12 cellular contexts compared by ENCODE assay signal in the genomic region with DNA sequence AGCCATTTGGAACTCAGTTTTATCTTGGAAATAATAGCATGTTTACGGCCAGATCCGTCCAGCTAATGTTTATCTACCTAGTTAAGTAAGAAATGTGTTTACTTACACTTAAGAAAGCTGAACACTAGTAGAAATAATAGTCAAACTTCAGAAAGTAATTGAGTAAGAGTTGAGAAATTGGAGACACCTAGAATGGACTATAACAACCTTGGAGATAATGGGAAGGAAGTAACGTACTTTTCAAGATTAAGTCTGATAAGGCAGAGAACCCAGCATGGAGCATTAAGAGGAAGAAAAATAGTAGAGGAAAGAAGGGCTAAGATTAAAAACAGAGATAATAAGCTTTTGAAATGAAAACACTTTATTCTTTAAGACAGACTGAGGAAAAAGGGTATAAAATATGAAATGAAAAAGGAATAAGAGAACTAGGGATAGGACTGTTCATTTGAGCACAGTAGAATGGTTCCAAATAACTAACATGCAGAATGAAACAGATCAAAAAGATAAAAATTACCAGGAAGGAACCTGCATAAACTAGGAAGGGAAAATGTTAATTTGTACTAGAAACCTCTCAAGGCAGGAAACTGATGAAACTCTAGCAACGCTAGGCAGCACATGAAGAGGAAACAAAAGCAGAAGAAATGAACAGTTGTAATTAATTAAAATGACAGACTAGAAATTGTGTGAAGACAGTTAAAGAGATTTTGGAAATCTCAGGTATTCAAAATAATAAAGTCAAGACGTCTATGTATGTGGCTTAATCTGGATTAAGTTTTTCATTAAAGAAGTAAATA.
DNase-seq lines count a peak whose midpoint lies in the region; ATAC-seq and TF ChIP-seq lines count a peak whose summit lies in the region.
"Had no signal": no experiment of that assay in that cellular context is flagged by ENCODE, and none has a peak within 500 bp of the region (broad histone marks: within the 10 kb centered on the region; RNA-seq: fewer than 3 reads in every experiment).

No MANE protein-coding gene starts in this region.

- H3K4me3 ChIP-seq in SK-N-MC, result peak overlapping the region; percentile 31

- H3K9me3 Mint-ChIP-seq in activated naive CD4-positive, alpha-beta T cell treated with anti-CD3 and anti-CD28 coated beads for 36 hours, result peaks cover 3% of the 10 kb centered on the region
- H3K9me3 Mint-ChIP-seq in central memory CD8-positive, alpha-beta T cell, result no peaks in the 10 kb centered on the region
- H3K9me3 Mint-ChIP-seq in type B pancreatic cell, result no peaks in the 10 kb centered on the region
- H3K9me3 Mint-ChIP-seq in glutamatergic neuron (ENCODE audit: unreplicated experiment), result no peaks in the 10 kb centered on the region

- peak overlapping the region; percentile 35 for H3K4me3 Mint-ChIP-seq in activated naive CD4-positive, alpha-beta T cell treated with anti-CD3 and anti-CD28 coated beads for 36 hours
- no peak overlapping the region for H3K4me3 Mint-ChIP-seq in central memory CD8-positive, alpha-beta T cell
- peak overlapping the region; percentile 14 for H3K4me3 Mint-ChIP-seq in type B pancreatic cell
- H3K4me3 Mint-ChIP-seq in glutamatergic neuron (ENCODE audit: unreplicated experiment), result no peak overlapping the region

- no peaks in the 10 kb centered on the region for H3K36me3 ChIP-seq in SK-N-MC (ENCODE audit: insufficient read depth, low read length)

- H3K36me3 Mint-ChIP-seq in activated naive CD4-positive, alpha-beta T cell treated with anti-CD3 and anti-CD28 coated beads for 36 hours (ENCODE audit: low read depth), result peaks cover 13% of the 10 kb centered on the region
- H3K36me3 Mint-ChIP-seq in central memory CD8-positive, alpha-beta T cell (ENCODE audit: insufficient read depth), result peaks cover 5% of the 10 kb centered on the region
- no peaks in the 10 kb centered on the region for H3K36me3 Mint-ChIP-seq in type B pancreatic cell
- H3K36me3 Mint-ChIP-seq in glutamatergic neuron (ENCODE audit: unreplicated experiment), result no peaks in the 10 kb centered on the region

- H3K27me3 Mint-ChIP-seq in activated naive CD4-positive, alpha-beta T cell treated with anti-CD3 and anti-CD28 coated beads for 36 hours (ENCODE audit: low read depth), result no peaks in the 10 kb centered on the region
- no peaks in the 10 kb centered on the region for H3K27me3 Mint-ChIP-seq in central memory CD8-positive, alpha-beta T cell
- H3K27me3 Mint-ChIP-seq in type B pancreatic cell, result no peaks in the 10 kb centered on the region
- peaks cover 2% of the 10 kb centered on the region for H3K27me3 Mint-ChIP-seq in glutamatergic neuron (ENCODE audit: unreplicated experiment)

- CTCF ChIA-PET in activated naive CD4-positive, alpha-beta T cell treated with anti-CD3 and anti-CD28 coated beads for 36 hours (lab: Charles Lee), result interaction anchor here (0.6 to 1.1 kb wide), 6 partner anchors 20 to 161 kb away, joined by 3 to 4 read pairs (median 4); no protein-coding TSS in a partner anchor

- H3K9ac ChIP-seq in SK-N-MC (ENCODE audit: insufficient read length), result no peak overlapping the region

- H3K27ac Mint-ChIP-seq in activated naive CD4-positive, alpha-beta T cell treated with anti-CD3 and anti-CD28 coated beads for 36 hours, result peak overlapping the region; percentile 72
- peak overlapping the region; percentile 5 for H3K27ac Mint-ChIP-seq in central memory CD8-positive, alpha-beta T cell (ENCODE audit: low read depth)
- H3K27ac Mint-ChIP-seq in type B pancreatic cell, result no peak overlapping the region
- no peak overlapping the region for H3K27ac Mint-ChIP-seq in glutamatergic neuron (ENCODE audit: unreplicated experiment)

- no peak for TF ChIP-seq CTCF in type B pancreatic cell (conservative IDR thresholded peaks at IDR 0.05)
- TF ChIP-seq CTCF in glutamatergic neuron (IDR thresholded peaks at IDR 0.05; ENCODE audit: partially characterized antibody, unreplicated experiment), result no peak

- ATAC-seq in central memory CD8-positive, alpha-beta T cell (replicated peaks; ENCODE audit: extremely low read depth, poor library complexity, severe bottlenecking), result no peak

- no peaks in the 10 kb centered on the region for H3K9me3 ChIP-seq in SK-N-MC (ENCODE audit: low read depth, low read length)

- DNase-seq in activated naive CD4-positive, alpha-beta T cell treated with anti-CD3 and anti-CD28 coated beads for 36 hours, result no peak
- no peak for DNase-seq in activated naive CD4-positive, alpha-beta T cell treated with Interleukin-2 at 50 U/mL for 16 hours
- DNase-seq in SK-N-MC (ENCODE audit: low read depth, low spot score), result peak; percentile 45
- DNase-seq in central memory CD8-positive, alpha-beta T cell (ENCODE audit: low spot score in 2 of 2), result no peak
- DNase-seq in type B pancreatic cell (ENCODE audit: extremely low spot score, unreplicated experiment), result no peak
- no peak for DNase-seq in central memory CD4-positive, alpha-beta T cell
- DNase-seq in glutamatergic neuron, result no peak
- no peak for DNase-seq in posterior cingulate gyrus
- DNase-seq: activated CD8-positive, alpha-beta memory T cell treated with anti-CD3 and anti-CD28 coated beads, Interleukin-2, amount 50 U/mL, for 48 hours; GOT3; NCI-H446; SW 1271 had no signal

- H3K27ac ChIP-seq in SK-N-MC, result peak overlapping the region; percentile 68

- intact Hi-C loops in activated naive CD4-positive, alpha-beta T cell treated with anti-CD3 and anti-CD28 coated beads for 36 hours (cut with micrococcal nuclease), result loop anchor here (1.0 kb wide), 2 partner anchors 21 to 72 kb away; a partner anchor contains a TSS
- intact Hi-C loops in posterior cingulate gyrus (cut with DNase I), result no loop called here

- peaks cover 48% of the 10 kb centered on the region for H3K4me1 Mint-ChIP-seq in activated naive CD4-positive, alpha-beta T cell treated with anti-CD3 and anti-CD28 coated beads for 36 hours (ENCODE audit: low read depth)
- H3K4me1 Mint-ChIP-seq in central memory CD8-positive, alpha-beta T cell, result peaks cover 49% of the 10 kb centered on the region
- peaks cover 19% of the 10 kb centered on the region for H3K4me1 Mint-ChIP-seq in type B pancreatic cell (ENCODE audit: unreplicated experiment)
- peaks cover 27% of the 10 kb centered on the region for H3K4me1 Mint-ChIP-seq in glutamatergic neuron (ENCODE audit: low read depth, unreplicated experiment)

Comparison
In these comparisons a context has a peak if more than half of its experiments do, and no peak if none do; other contexts are left out.
1. H3K27ac Mint-ChIP-seq: peak in activated naive CD4-positive, alpha-beta T cell treated with anti-CD3 and anti-CD28 coated beads for 36 hours (single experiment) and central memory CD8-positive, alpha-beta T cell (single experiment); none in type B pancreatic cell (single experiment) and glutamatergic neuron (single experiment).
2. H3K4me3 Mint-ChIP-seq: peak in activated naive CD4-positive, alpha-beta T cell treated with anti-CD3 and anti-CD28 coated beads for 36 hours (single experiment) and type B pancreatic cell (single experiment); none in central memory CD8-positive, alpha-beta T cell (single experiment) and glutamatergic neuron (single experiment).